ENCODE assay signal across 1 cellular context in genomic region chr16:75624921-75625334, GRCh38.
TF ChIP-seq lines count a peak whose summit lies in the region.

No MANE protein-coding gene starts in this region.

TF ChIP-seq in HEK293, 187 proteins besides CTCF, POLR2A, EP300 and RAD21 (continued from another document and continues in another):
- TF ChIP-seq, protein P1, sequence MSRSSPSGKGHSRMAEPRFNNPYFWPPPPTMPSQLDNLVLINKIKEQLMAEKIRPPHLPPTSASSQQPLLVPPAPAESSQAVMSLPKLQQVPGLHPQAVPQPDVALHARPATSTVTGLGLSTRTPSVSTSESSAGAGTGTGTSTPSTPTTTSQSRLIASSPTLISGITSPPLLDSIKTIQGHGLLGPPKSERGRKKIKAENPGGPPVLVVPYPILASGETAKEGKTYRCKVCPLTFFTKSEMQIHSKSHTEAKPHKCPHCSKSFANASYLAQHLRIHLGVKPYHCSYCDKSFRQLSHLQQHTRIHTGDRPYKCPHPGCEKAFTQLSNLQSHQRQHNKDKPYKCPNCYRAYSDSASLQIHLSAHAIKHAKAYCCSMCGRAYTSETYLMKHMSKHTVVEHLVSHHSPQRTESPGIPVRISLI (tag by site-specific recombination; IDR thresholded peaks at IDR 0.05): no peak
- TF ChIP-seq ZBTB11 (tag by site-specific recombination; conservative IDR thresholded peaks at IDR 0.05; ENCODE audit: low read depth) (0 out of 2 replicates have a peak, but pooled peaks have one; percentile 2), ZNF2 (tag by site-specific recombination; IDR thresholded peaks at IDR 0.05) (no peak), HIC1 (tag by site-specific recombination; IDR thresholded peaks at IDR 0.05) (peak; percentile 44; the same call in 1 of the 2 replicates), PRDM1 (tag by site-specific recombination; IDR thresholded peaks at IDR 0.05) (peak; percentile 93), BCL11A (tag by site-specific recombination; IDR thresholded peaks at IDR 0.05; ENCODE audit: low read depth) (peak; percentile 68; the same call in 1 of the 2 replicates), ZSCAN30 (tag by site-specific recombination; IDR thresholded peaks at IDR 0.05) (no peak), ZNF645 (tag by site-specific recombination; IDR thresholded peaks at IDR 0.05) (no peak), OSR2 (tag by site-specific recombination; IDR thresholded peaks at IDR 0.05) (peak; percentile 38), SCRT1 (tag by site-specific recombination; IDR thresholded peaks at IDR 0.05; ENCODE audit: borderline replicate concordance) (no peak), ZBTB49 (tag by site-specific recombination; IDR thresholded peaks at IDR 0.05; ENCODE audit: low read depth) (no peak), SETDB1 (IDR thresholded peaks at IDR 0.05; ENCODE audit: insufficient read length, low read length) (no peak), ZNF830 (tag by site-specific recombination; IDR thresholded peaks at IDR 0.05; ENCODE audit: low read depth) (no peak), ZNF37A (tag by site-specific recombination; IDR thresholded peaks at IDR 0.05) (no peak), BCL11B (tag by site-specific recombination; IDR thresholded peaks at IDR 0.05; ENCODE audit: low read depth) (peak; percentile 28; the same call in 1 of the 2 replicates), FEZF1 (tag by site-specific recombination; IDR thresholded peaks at IDR 0.05) (peak; percentile 49; the same call in 1 of the 2 replicates), ZNF610 (tag by site-specific recombination; IDR thresholded peaks at IDR 0.05; ENCODE audit: borderline replicate concordance) (no peak), ZXDB (tag by site-specific recombination; IDR thresholded peaks at IDR 0.05) (peak; percentile 96), ZBTB21 (tag by site-specific recombination; IDR thresholded peaks at IDR 0.05) (no peak), ZNF48 (tag by site-specific recombination; IDR thresholded peaks at IDR 0.05) (no peak), KLF8 (tag by site-specific recombination; IDR thresholded peaks at IDR 0.05) (peak; percentile 70), ZNF416 (tag by site-specific recombination; IDR thresholded peaks at IDR 0.05) (no peak), GFI1B (tag by site-specific recombination; IDR thresholded peaks at IDR 0.05) (peak; percentile 86), ZBTB20 (tag by site-specific recombination; IDR thresholded peaks at IDR 0.05) (peak; percentile 40; the same call in 1 of the 2 replicates), ZNF837 (tag by site-specific recombination; IDR thresholded peaks at IDR 0.05) (no peak), ZNF549 (tag by site-specific recombination; IDR thresholded peaks at IDR 0.05) (no peak), ZNF174 (tag by site-specific recombination; IDR thresholded peaks at IDR 0.05) (no peak), ZNF558 (tag by site-specific recombination; IDR thresholded peaks at IDR 0.05) (no peak), ZNF704 (tag by site-specific recombination; IDR thresholded peaks at IDR 0.05) (no peak), ZBTB8A (tag by site-specific recombination; IDR thresholded peaks at IDR 0.05) (no peak), ZNF792 (tag by site-specific recombination; IDR thresholded peaks at IDR 0.05) (no peak), ZNF366 (tag by site-specific recombination; conservative IDR thresholded peaks at IDR 0.05) (peak; percentile 83), KLF7 (tag by site-specific recombination; IDR thresholded peaks at IDR 0.05; ENCODE audit: borderline replicate concordance) (no peak), ZNF654 (tag by site-specific recombination; IDR thresholded peaks at IDR 0.05; ENCODE audit: low read depth) (no peak; the same call in 1 of the 2 replicates), REPIN1 (tag by site-specific recombination; IDR thresholded peaks at IDR 0.05; ENCODE audit: low read depth) (no peak), ZNF600 (tag by site-specific recombination; IDR thresholded peaks at IDR 0.05) (peak; percentile 52; the same call in 1 of the 2 replicates), PATZ1 (tag by site-specific recombination; IDR thresholded peaks at IDR 0.05) (0 out of 2 replicates have a peak, but pooled peaks have one; percentile 38), TRIM28 (IDR thresholded peaks at IDR 0.05; ENCODE audit: borderline replicate concordance, low read length) (peak; percentile 68; the same call in 1 of the 2 replicates)
- TF ChIP-seq, protein P2, sequence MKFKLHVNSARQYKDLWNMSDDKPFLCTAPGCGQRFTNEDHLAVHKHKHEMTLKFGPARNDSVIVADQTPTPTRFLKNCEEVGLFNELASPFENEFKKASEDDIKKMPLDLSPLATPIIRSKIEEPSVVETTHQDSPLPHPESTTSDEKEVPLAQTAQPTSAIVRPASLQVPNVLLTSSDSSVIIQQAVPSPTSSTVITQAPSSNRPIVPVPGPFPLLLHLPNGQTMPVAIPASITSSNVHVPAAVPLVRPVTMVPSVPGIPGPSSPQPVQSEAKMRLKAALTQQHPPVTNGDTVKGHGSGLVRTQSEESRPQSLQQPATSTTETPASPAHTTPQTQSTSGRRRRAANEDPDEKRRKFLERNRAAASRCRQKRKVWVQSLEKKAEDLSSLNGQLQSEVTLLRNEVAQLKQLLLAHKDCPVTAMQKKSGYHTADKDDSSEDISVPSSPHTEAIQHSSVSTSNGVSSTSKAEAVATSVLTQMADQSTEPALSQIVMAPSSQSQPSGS (tag by site-specific recombination; IDR thresholded peaks at IDR 0.05; ENCODE audit: low read depth): no peak
- TF ChIP-seq, protein P3, sequence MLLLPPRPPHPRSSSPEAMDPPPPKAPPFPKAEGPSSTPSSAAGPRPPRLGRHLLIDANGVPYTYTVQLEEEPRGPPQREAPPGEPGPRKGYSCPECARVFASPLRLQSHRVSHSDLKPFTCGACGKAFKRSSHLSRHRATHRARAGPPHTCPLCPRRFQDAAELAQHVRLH (tag by site-specific recombination; IDR thresholded peaks at IDR 0.05): peak; percentile 62; the same call in 1 of the 2 replicates
- TF ChIP-seq, protein P4, sequence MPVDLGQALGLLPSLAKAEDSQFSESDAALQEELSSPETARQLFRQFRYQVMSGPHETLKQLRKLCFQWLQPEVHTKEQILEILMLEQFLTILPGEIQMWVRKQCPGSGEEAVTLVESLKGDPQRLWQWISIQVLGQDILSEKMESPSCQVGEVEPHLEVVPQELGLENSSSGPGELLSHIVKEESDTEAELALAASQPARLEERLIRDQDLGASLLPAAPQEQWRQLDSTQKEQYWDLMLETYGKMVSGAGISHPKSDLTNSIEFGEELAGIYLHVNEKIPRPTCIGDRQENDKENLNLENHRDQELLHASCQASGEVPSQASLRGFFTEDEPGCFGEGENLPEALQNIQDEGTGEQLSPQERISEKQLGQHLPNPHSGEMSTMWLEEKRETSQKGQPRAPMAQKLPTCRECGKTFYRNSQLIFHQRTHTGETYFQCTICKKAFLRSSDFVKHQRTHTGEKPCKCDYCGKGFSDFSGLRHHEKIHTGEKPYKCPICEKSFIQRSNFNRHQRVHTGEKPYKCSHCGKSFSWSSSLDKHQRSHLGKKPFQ (tag by site-specific recombination; IDR thresholded peaks at IDR 0.05): no peak
- TF ChIP-seq, protein P5, sequence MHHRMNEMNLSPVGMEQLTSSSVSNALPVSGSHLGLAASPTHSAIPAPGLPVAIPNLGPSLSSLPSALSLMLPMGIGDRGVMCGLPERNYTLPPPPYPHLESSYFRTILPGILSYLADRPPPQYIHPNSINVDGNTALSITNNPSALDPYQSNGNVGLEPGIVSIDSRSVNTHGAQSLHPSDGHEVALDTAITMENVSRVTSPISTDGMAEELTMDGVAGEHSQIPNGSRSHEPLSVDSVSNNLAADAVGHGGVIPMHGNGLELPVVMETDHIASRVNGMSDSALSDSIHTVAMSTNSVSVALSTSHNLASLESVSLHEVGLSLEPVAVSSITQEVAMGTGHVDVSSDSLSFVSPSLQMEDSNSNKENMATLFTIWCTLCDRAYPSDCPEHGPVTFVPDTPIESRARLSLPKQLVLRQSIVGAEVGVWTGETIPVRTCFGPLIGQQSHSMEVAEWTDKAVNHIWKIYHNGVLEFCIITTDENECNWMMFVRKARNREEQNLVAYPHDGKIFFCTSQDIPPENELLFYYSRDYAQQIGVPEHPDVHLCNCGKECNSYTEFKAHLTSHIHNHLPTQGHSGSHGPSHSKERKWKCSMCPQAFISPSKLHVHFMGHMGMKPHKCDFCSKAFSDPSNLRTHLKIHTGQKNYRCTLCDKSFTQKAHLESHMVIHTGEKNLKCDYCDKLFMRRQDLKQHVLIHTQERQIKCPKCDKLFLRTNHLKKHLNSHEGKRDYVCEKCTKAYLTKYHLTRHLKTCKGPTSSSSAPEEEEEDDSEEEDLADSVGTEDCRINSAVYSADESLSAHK (tag by site-specific recombination; IDR thresholded peaks at IDR 0.05): peak; percentile 30; the same call in 1 of the 2 replicates
